ENCODE assay signal across 11 cellular contexts in the genomic region with DNA sequence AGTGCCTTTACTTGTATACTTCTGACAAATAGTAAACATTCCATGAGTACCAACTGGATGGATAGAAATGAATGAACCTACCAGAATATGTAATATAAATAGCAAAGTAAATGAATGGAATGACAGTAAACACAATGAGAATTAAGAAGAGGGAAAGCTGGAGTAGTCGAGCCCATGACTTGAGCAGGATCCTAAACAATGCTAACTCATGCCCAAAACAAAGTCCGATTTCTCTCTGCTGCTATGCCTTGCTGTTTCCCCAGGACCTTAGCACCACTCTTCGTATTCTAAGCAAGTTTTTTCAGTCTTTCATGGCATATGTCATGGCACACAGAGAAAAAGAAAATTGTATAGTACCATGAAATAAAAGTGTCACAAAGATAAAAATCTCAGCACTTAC. TPM values are rescaled to one million over a fixed set of nuclear protein-coding genes. Genes with fewer than 3 reads are reported as not detected.
DNase-seq lines count a peak whose midpoint lies in the region; ATAC-seq and TF ChIP-seq lines count a peak whose summit lies in the region.
"Had no signal": no experiment of that assay in that cellular context is flagged by ENCODE, and none has a peak within 500 bp of the region (broad histone marks: within the 10 kb centered on the region; RNA-seq: fewer than 3 reads in every experiment).

No MANE protein-coding gene starts in this region.

- no CpG with 5 or more reads among the region's 3 CpGs for WGBS in mesendoderm (ENCODE audit: extremely low coverage, insufficient coverage, low lambda C conversion rate)

- TF ChIP-seq CTCF in foreskin fibroblast (IDR thresholded peaks at IDR 0.05; ENCODE audit: low read depth, low read length), result no peak

- H3K36me3 Mint-ChIP-seq in activated T-cell treated with anti-CD3 and anti-CD28 coated beads, Interleukin-2, amount 50 U/mL, for 4 hours (ENCODE audit: insufficient read depth), result peaks cover 8% of the 10 kb centered on the region
- H3K36me3 Mint-ChIP-seq in T-helper 17 cell (ENCODE audit: low read depth), result no peaks in the 10 kb centered on the region
- peaks cover 38% of the 10 kb centered on the region for H3K36me3 Mint-ChIP-seq in stimulated activated effector memory CD8-positive, alpha-beta T cell treated with anti-CD3 and anti-CD28 coated beads, Interleukin-12 subunit alpha, Interleukin-12 subunit beta, amount 100 ng/mL, for 72 hours
- peaks cover 4 to 13% of the 10 kb centered on the region in 2 donors for H3K36me3 Mint-ChIP-seq in stimulated activated naive B cell treated with anti-CD40 and anti-IgM and Interleukin-4, amounts not matched to agents 10 μg/mL and 1 μg/mL and 100 μg/mL, for 72 hours

- H3K27ac ChIP-seq in mesendoderm (ENCODE audit: low read depth, low read length), result no peak overlapping the region
- H3K27ac ChIP-seq: SJSA1 had no signal

- peak overlapping the region; percentile 91 for H3K4me3 Mint-ChIP-seq in activated T-cell treated with anti-CD3 and anti-CD28 coated beads, Interleukin-2, amount 50 U/mL, for 4 hours
- H3K4me3 Mint-ChIP-seq in T-helper 17 cell, result peak overlapping the region; percentile 50
- peak overlapping the region; percentile 86 for H3K4me3 Mint-ChIP-seq in stimulated activated effector memory CD8-positive, alpha-beta T cell treated with anti-CD3 and anti-CD28 coated beads, Interleukin-12 subunit alpha, Interleukin-12 subunit beta, amount 100 ng/mL, for 72 hours
- H3K4me3 Mint-ChIP-seq in stimulated activated naive B cell treated with anti-CD40 and anti-IgM and Interleukin-4, amounts not matched to agents 10 μg/mL and 1 μg/mL and 100 μg/mL, for 72 hours, result no peak overlapping the region

- no peaks in the 10 kb centered on the region for H3K27me3 Mint-ChIP-seq in activated T-cell treated with anti-CD3 and anti-CD28 coated beads, Interleukin-2, amount 50 U/mL, for 4 hours (ENCODE audit: low read depth)
- no peaks in the 10 kb centered on the region for H3K27me3 Mint-ChIP-seq in T-helper 17 cell
- H3K27me3 Mint-ChIP-seq in stimulated activated naive B cell treated with anti-CD40 and anti-IgM and Interleukin-4, amounts not matched to agents 10 μg/mL and 1 μg/mL and 100 μg/mL, for 72 hours, result no peaks in the 10 kb centered on the region

- ATAC-seq in activated T-cell treated with anti-CD3 and anti-CD28 coated beads, Interleukin-2, amount 50 U/mL, for 4 hours, result no peak
- ATAC-seq in T-helper 17 cell, result no peak
- no peak for ATAC-seq in stimulated activated effector memory CD8-positive, alpha-beta T cell treated with anti-CD3 and anti-CD28 coated beads, Interleukin-12 subunit alpha, Interleukin-12 subunit beta, amount 100 ng/mL, for 72 hours
- no peak for ATAC-seq in stimulated activated naive B cell treated with anti-CD40 and anti-IgM and Interleukin-4, amounts not matched to agents 10 μg/mL and 1 μg/mL and 100 μg/mL, for 72 hours (replicated peaks)

- H3K9me3 ChIP-seq in T-helper 17 cell (ENCODE audit: control insufficient read depth, low read length, poor library complexity, severe bottlenecking), result no peaks in the 10 kb centered on the region
- H3K9me3 ChIP-seq: SJSA1 had no signal

- no peaks in the 10 kb centered on the region for H3K27me3 ChIP-seq in mesendoderm (ENCODE audit: insufficient read depth, low read length, poor library complexity)
- H3K27me3 ChIP-seq: SJSA1 had no signal

- H3K27ac Mint-ChIP-seq in T-helper 17 cell, result peak overlapping the region; percentile 97
- H3K27ac Mint-ChIP-seq in stimulated activated effector memory CD8-positive, alpha-beta T cell treated with anti-CD3 and anti-CD28 coated beads, Interleukin-12 subunit alpha, Interleukin-12 subunit beta, amount 100 ng/mL, for 72 hours, result no peak overlapping the region
- no peak overlapping the region for H3K27ac Mint-ChIP-seq in stimulated activated naive B cell treated with anti-CD40 and anti-IgM and Interleukin-4, amounts not matched to agents 10 μg/mL and 1 μg/mL and 100 μg/mL, for 72 hours

- peaks cover 1% of the 10 kb centered on the region for H3K4me1 ChIP-seq in mesendoderm (ENCODE audit: control insufficient read depth, low read depth, low read length)

- no peak overlapping the region for H3K56ac ChIP-seq in mesendoderm (ENCODE audit: low read length)

- H3K23ac ChIP-seq in mesendoderm (ENCODE audit: low read length), result no peak overlapping the region

- H2BK15ac ChIP-seq in mesendoderm (replicated peaks; ENCODE audit: low read depth), result no peak overlapping the region

- H4K8ac ChIP-seq in mesendoderm (ENCODE audit: low read depth, low read length), result no peak overlapping the region

- H2AK5ac ChIP-seq in mesendoderm (ENCODE audit: low read length), result no peak overlapping the region

- no peak overlapping the region for H2BK120ac ChIP-seq in mesendoderm (ENCODE audit: low read depth, low read length)

- no peak overlapping the region for H3K18ac ChIP-seq in mesendoderm (ENCODE audit: low read length)

- H3K9ac ChIP-seq in mesendoderm (ENCODE audit: low read length), result no peak overlapping the region

- H2BK5ac ChIP-seq in mesendoderm (ENCODE audit: low read length), result no peak overlapping the region

- no peak overlapping the region for H3K4ac ChIP-seq in mesendoderm (ENCODE audit: low read depth, low read length)

- H3K4me2 ChIP-seq in mesendoderm (ENCODE audit: low read length), result no peak overlapping the region

- no peaks in the 10 kb centered on the region for H3K79me2 ChIP-seq in mesendoderm (ENCODE audit: control insufficient read depth, insufficient read depth, low read length)

- H3K36me3 ChIP-seq in mesendoderm (ENCODE audit: control insufficient read depth, insufficient read depth, low read length), result no peaks in the 10 kb centered on the region

- no peaks in the 10 kb centered on the region for H3K79me1 ChIP-seq in mesendoderm (ENCODE audit: low read length)

- H4K5ac ChIP-seq in mesendoderm (ENCODE audit: low read length), result no peak overlapping the region

- DNase-seq in activated T-cell treated with anti-CD3 and anti-CD28 coated beads, Interleukin-2, amount 50 U/mL, for 4 hours, result no peak
- DNase-seq in activated T-cell treated with anti-CD3 and anti-CD28 coated beads, Interleukin-2, amount 50 U/mL, for 1 hour, result no peak
- no peak for DNase-seq in T-helper 17 cell
- no peak for DNase-seq in foreskin fibroblast
- no peak for DNase-seq in stimulated activated effector memory CD8-positive, alpha-beta T cell treated with anti-CD3 and anti-CD28 coated beads, Interleukin-12 subunit alpha, Interleukin-12 subunit beta, amount 100 ng/mL, for 72 hours (ENCODE audit: low spot score in 2 of 2)
- DNase-seq in NAMALWA (ENCODE audit: low spot score), result no peak
- no peak for DNase-seq in mesendoderm
- DNase-seq in stimulated activated naive B cell treated with anti-CD40 and anti-IgM and Interleukin-4, amounts not matched to agents 10 μg/mL and 1 μg/mL and 100 μg/mL, for 72 hours, result no peak
- DNase-seq: NCI-H1694; stimulated activated CD4-positive, alpha-beta T cell treated with anti-CD3 and anti-CD28 coated beads, Interleukin-4, amount 100 ng/mL, for 1 hour had no signal

- H3K4me1 Mint-ChIP-seq in activated T-cell treated with anti-CD3 and anti-CD28 coated beads, Interleukin-2, amount 50 U/mL, for 4 hours (ENCODE audit: low read depth), result peaks cover 57% of the 10 kb centered on the region
- peaks cover 50% of the 10 kb centered on the region for H3K4me1 Mint-ChIP-seq in T-helper 17 cell
- peaks cover 44% of the 10 kb centered on the region for H3K4me1 Mint-ChIP-seq in stimulated activated effector memory CD8-positive, alpha-beta T cell treated with anti-CD3 and anti-CD28 coated beads, Interleukin-12 subunit alpha, Interleukin-12 subunit beta, amount 100 ng/mL, for 72 hours
- peaks cover 33 to 54% of the 10 kb centered on the region in 2 donors for H3K4me1 Mint-ChIP-seq in stimulated activated naive B cell treated with anti-CD40 and anti-IgM and Interleukin-4, amounts not matched to agents 10 μg/mL and 1 μg/mL and 100 μg/mL, for 72 hours

- H3K4me3 ChIP-seq in foreskin fibroblast (ENCODE audit: low read depth in 1 of 2, low read length in 2 of 2) (peak overlapping the region; percentile 68 to 79), mesendoderm (ENCODE audit: low read length) (no peak overlapping the region)

- no peaks in the 10 kb centered on the region for H3K9me3 Mint-ChIP-seq in activated T-cell treated with anti-CD3 and anti-CD28 coated beads, Interleukin-2, amount 50 U/mL, for 4 hours
- no peaks in the 10 kb centered on the region for H3K9me3 Mint-ChIP-seq in stimulated activated effector memory CD8-positive, alpha-beta T cell treated with anti-CD3 and anti-CD28 coated beads, Interleukin-12 subunit alpha, Interleukin-12 subunit beta, amount 100 ng/mL, for 72 hours
- no peaks in the 10 kb centered on the region for H3K9me3 Mint-ChIP-seq in stimulated activated naive B cell treated with anti-CD40 and anti-IgM and Interleukin-4, amounts not matched to agents 10 μg/mL and 1 μg/mL and 100 μg/mL, for 72 hours

RNA-seq across cellular contexts. Expression of gene XPA, which starts 1.8 kb away (rescaled TPM):
- 10 to 100 TPM; 11.3 to 12.6 (median 11.4) TPM for total RNA-seq in activated T-cell treated with anti-CD3 and anti-CD28 coated beads, Interleukin-2, amount 50 U/mL, for 4 hours
- total RNA-seq in T-helper 17 cell, result 10 to 100 TPM; 16.6 to 23.4 TPM
- 8.1 TPM for polyA plus RNA-seq in mesendoderm (2013, experiment 1 of 2)
- polyA plus RNA-seq in mesendoderm (2013, experiment 2 of 2), result 7.9 TPM

Comparison
In these comparisons a context has a peak if more than half of its experiments do, and no peak if none do; other contexts are left out.
1. H3K4me3 Mint-ChIP-seq: peak in activated T-cell treated with anti-CD3 and anti-CD28 coated beads, Interleukin-2, amount 50 U/mL, for 4 hours (single experiment), T-helper 17 cell (single experiment) and stimulated activated effector memory CD8-positive, alpha-beta T cell treated with anti-CD3 and anti-CD28 coated beads, Interleukin-12 subunit alpha, Interleukin-12 subunit beta, amount 100 ng/mL, for 72 hours (single experiment); none in stimulated activated naive B cell treated with anti-CD40 and anti-IgM and Interleukin-4, amounts not matched to agents 10 μg/mL and 1 μg/mL and 100 μg/mL, for 72 hours (0 of 2).